Comparison of ENCODE assay signal across 9 cellular contexts in the genomic region with DNA sequence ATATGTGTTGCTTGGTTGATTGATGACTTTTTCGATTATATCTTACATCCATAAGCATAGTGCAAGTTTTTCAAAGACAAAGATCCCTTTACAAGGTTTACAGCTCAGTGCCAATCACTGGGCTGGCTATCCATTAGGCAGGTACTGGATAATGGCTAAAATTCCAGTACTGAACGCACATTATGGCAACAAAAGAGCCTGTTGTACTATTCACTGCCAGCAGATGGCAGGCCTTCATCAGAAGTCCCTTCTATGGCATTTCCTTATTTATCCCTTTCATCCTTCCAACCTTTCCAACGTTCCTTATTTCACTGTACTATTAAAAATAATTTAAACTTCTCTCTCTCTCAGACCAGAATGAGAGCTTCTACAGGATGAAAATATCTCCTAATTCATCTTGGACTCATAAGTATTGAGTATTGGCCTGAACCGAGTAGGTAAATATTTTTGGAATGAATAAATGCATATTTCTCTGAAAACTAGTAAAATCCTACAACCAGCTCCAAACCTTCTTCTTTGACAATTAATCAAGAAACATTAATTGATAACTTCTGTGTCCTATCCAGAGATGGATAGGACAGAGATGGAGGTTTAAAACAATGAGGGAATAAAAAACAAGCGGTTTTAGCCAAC. TPM values are rescaled to one million over a fixed set of nuclear protein-coding genes. Genes with fewer than 3 reads are reported as not detected.
A peak's percentile ranks its signal among the peaks of the same experiment; 100 is the strongest.
DNase-seq lines count a peak whose midpoint lies in the region; ATAC-seq and TF ChIP-seq lines count a peak whose summit lies in the region.
"Had no signal": no experiment of that assay in that cellular context is flagged by ENCODE, and none has a peak within 500 bp of the region (broad histone marks: within the 10 kb centered on the region; RNA-seq: fewer than 3 reads in every experiment).

No MANE protein-coding gene starts in this region.

- no peaks in the 10 kb centered on the region for H3K36me3 ChIP-seq in left lung

- no peaks in the 10 kb centered on the region for H3K9me3 ChIP-seq in left lung

- H3K4me1 Mint-ChIP-seq in chondrocyte (ENCODE audit: low read depth), result no peaks in the 10 kb centered on the region

- ATAC-seq in left lung (peak; percentile 93), GM21786 (IDR thresholded peaks at IDR 0.05; ENCODE audit: unreplicated experiment) (no peak)

- H3K27ac ChIP-seq in left lung, result no peak overlapping the region

- H3K4me1 ChIP-seq in left lung, result no peaks in the 10 kb centered on the region

- no peak overlapping the region for H3K4me3 Mint-ChIP-seq in chondrocyte (ENCODE audit: unreplicated experiment)

- no peaks in the 10 kb centered on the region for H3K27me3 Mint-ChIP-seq in chondrocyte (ENCODE audit: low read depth)

- DNase-seq in activated gamma-delta T cell treated with Interleukin-2 at 50 U/mL for 16 hours (peak; percentile 36), activated gamma-delta T cell (lab: John Stamatoyannopoulos, UW) (no peak), NCI-H1694 treated with DMSO at 0.1 percent for 48 hours (lab: John Stamatoyannopoulos, UW) (peak; percentile 33), UCSD-AML1 (lab: John Stamatoyannopoulos, UW; ENCODE audit: unreplicated experiment) (peak; percentile 18), chondrocyte (ENCODE audit: low spot score) (no peak), left lung (no peak)
- peak in 2 of 3 experiments; percentile 18 to 50 for DNase-seq in stimulated activated CD4-positive, alpha-beta T cell treated with anti-CD3 and anti-CD28 coated beads, TNF-alpha, amount 100 ng/mL, for 24 hours (ENCODE audit: low read depth in 3 of 3)

- H3K36me3 Mint-ChIP-seq in chondrocyte (ENCODE audit: low read depth), result no peaks in the 10 kb centered on the region

- no peak overlapping the region for H3K4me3 ChIP-seq in left lung

- TF ChIP-seq CTCF in chondrocyte (IDR thresholded peaks at IDR 0.05) (peak; percentile 92), left lung (IDR thresholded peaks at IDR 0.05) (peak; percentile 76)

- no peaks in the 10 kb centered on the region for H3K27me3 ChIP-seq in left lung

- no peaks in the 10 kb centered on the region for H3K9me3 Mint-ChIP-seq in chondrocyte (ENCODE audit: low read depth)

- no peak overlapping the region for H3K27ac Mint-ChIP-seq in chondrocyte (ENCODE audit: unreplicated experiment)

- intact Hi-C loops in left lung (cut with DNase I), result no loop called here

RNA-seq across cellular contexts. Expression of a gene that starts 6.7 kb away (rescaled TPM):
- total RNA-seq in chondrocyte (not detected in 3 replicates), left lung (not detected)
- total RNA-seq: lower leg skin had no signal

RNA-seq across cellular contexts. Expression of a gene that starts 44.3 kb away (rescaled TPM):
- total RNA-seq in chondrocyte, result 35.9 to 43.6 TPM (median 43.0 TPM) in 3 replicates
- 10 to 100 TPM; 23.8 to 35.2 TPM for total RNA-seq in left lung

Comparison
In these comparisons a context has a peak if more than half of its experiments do, and no peak if none do; other contexts are left out.
1. DNase-seq: peak in activated gamma-delta T cell treated with Interleukin-2 at 50 U/mL for 16 hours (single experiment), NCI-H1694 treated with DMSO at 0.1 percent for 48 hours (single experiment), UCSD-AML1 (single experiment) and stimulated activated CD4-positive, alpha-beta T cell treated with anti-CD3 and anti-CD28 coated beads, TNF-alpha, amount 100 ng/mL, for 24 hours (2 of 3); none in activated gamma-delta T cell (single experiment), chondrocyte (single experiment) and left lung (0 of 2).